ENCODE assay signal across 23 cellular contexts in genomic region chr10:88898727-88899126, GRCh38. TPM values are rescaled to one million over a fixed set of nuclear protein-coding genes. Genes with fewer than 3 reads are reported as not detected.
DNase-seq lines count a peak whose midpoint lies in the region; ATAC-seq lines count a peak whose summit lies in the region.
"Had no signal": no experiment of that assay in that cellular context is flagged by ENCODE, and none has a peak within 500 bp of the region (broad histone marks: within the 10 kb centered on the region; RNA-seq: fewer than 3 reads in every experiment).

No MANE protein-coding gene starts in this region.

- H3K27me3 Mint-ChIP-seq in activated T-cell treated with anti-CD3 and anti-CD28 coated beads, Interleukin-2, amount 50 U/mL, for 72 hours (ENCODE audit: low read depth) = no peaks in the 10 kb centered on the region
- no peaks in the 10 kb centered on the region for H3K27me3 Mint-ChIP-seq in IgD-negative memory B cell
- no peaks in the 10 kb centered on the region for H3K27me3 Mint-ChIP-seq in activated naive CD8-positive, alpha-beta T cell treated with anti-CD3 and anti-CD28 coated beads, Interleukin-2, amount 50 U/mL, for 24 hours
- no peaks in the 10 kb centered on the region for H3K27me3 Mint-ChIP-seq in stimulated activated naive B cell treated with anti-CD40 and anti-IgM and Interleukin-4, amounts not matched to agents 10 μg/mL and 1 μg/mL and 100 μg/mL, for 72 hours
- H3K27me3 Mint-ChIP-seq: naive thymus-derived CD8-positive, alpha-beta T cell had no signal

- H3K4me3 Mint-ChIP-seq in activated T-cell treated with anti-CD3 and anti-CD28 coated beads, Interleukin-2, amount 50 U/mL, for 72 hours = peak overlapping the region; percentile 12 to 31
- peak overlapping the region; percentile 15 to 84 (median 75) for H3K4me3 Mint-ChIP-seq in IgD-negative memory B cell
- no peak overlapping the region for H3K4me3 Mint-ChIP-seq in activated naive CD8-positive, alpha-beta T cell treated with anti-CD3 and anti-CD28 coated beads, Interleukin-2, amount 50 U/mL, for 24 hours
- peak overlapping the region in 1 of 2 donors; percentile 51 for H3K4me3 Mint-ChIP-seq in stimulated activated naive B cell treated with anti-CD40 and anti-IgM and Interleukin-4, amounts not matched to agents 10 μg/mL and 1 μg/mL and 100 μg/mL, for 72 hours
- H3K4me3 Mint-ChIP-seq: naive thymus-derived CD8-positive, alpha-beta T cell had no signal

- no peak for DNase-seq in activated T-cell treated with anti-CD3 and anti-CD28 coated beads, Interleukin-2, amount 50 U/mL, for 72 hours
- DNase-seq in activated T-cell treated with anti-CD3 and anti-CD28 coated beads, Interleukin-2, amount 50 U/mL, for 48 hours = no peak
- DNase-seq in activated naive CD8-positive, alpha-beta T cell treated with anti-CD3 and anti-CD28 coated beads, Interleukin-2, amount 50 U/mL, for 24 hours = no peak
- DNase-seq in stimulated activated naive B cell treated with anti-CD40 and anti-IgM and Interleukin-4, amounts not matched to agents 10 μg/mL and 1 μg/mL and 100 μg/mL, for 72 hours = no peak
- no peak for DNase-seq in NCI-H2171 (lab: John Stamatoyannopoulos, UW)
- DNase-seq in stimulated activated CD4-positive, alpha-beta T cell treated with anti-CD3 and anti-CD28 coated beads, Interleukin-12 subunit alpha, Interleukin-12 subunit beta, amount 100 ng/mL, for 4 hours = no peak
- no peak for DNase-seq in G401 (ENCODE audit: low spot score)
- DNase-seq: activated CD8-positive, alpha-beta memory T cell treated with anti-CD3 and anti-CD28 coated beads for 24 hours; gastrocnemius medialis; Kasumi-1; kidney glomerular epithelial cell; mesendoderm; naive thymus-derived CD8-positive, alpha-beta T cell; NCI-H1105; NCI-H2081; NCI-H524; pancreas; Right ventricle myocardium superior; stomach; T-helper 1 cell had no signal

- ATAC-seq in activated T-cell treated with anti-CD3 and anti-CD28 coated beads, Interleukin-2, amount 50 U/mL, for 72 hours (replicated peaks in 1 of 2) = no peak
- ATAC-seq in activated naive CD8-positive, alpha-beta T cell treated with anti-CD3 and anti-CD28 coated beads, Interleukin-2, amount 50 U/mL, for 24 hours = no peak
- ATAC-seq in stimulated activated naive B cell treated with anti-CD40 and anti-IgM and Interleukin-4, amounts not matched to agents 10 μg/mL and 1 μg/mL and 100 μg/mL, for 72 hours (replicated peaks) = no peak
- ATAC-seq: gastrocnemius medialis; naive thymus-derived CD8-positive, alpha-beta T cell; pancreas; sciatic nerve had no signal

- in situ Hi-C loops in G401 (cut with HindIII; ENCODE audit: low sequenced_read_pairs) = no loop called here

- peaks cover 90% of the 10 kb centered on the region for H3K4me1 Mint-ChIP-seq in activated T-cell treated with anti-CD3 and anti-CD28 coated beads, Interleukin-2, amount 50 U/mL, for 72 hours (ENCODE audit: low read depth)
- peaks cover 47 to 56% (median 48%) of the 10 kb centered on the region in 3 donors for H3K4me1 Mint-ChIP-seq in IgD-negative memory B cell
- H3K4me1 Mint-ChIP-seq in activated naive CD8-positive, alpha-beta T cell treated with anti-CD3 and anti-CD28 coated beads, Interleukin-2, amount 50 U/mL, for 24 hours = peaks cover 91% of the 10 kb centered on the region
- peaks cover 29 to 65% of the 10 kb centered on the region in 2 donors for H3K4me1 Mint-ChIP-seq in stimulated activated naive B cell treated with anti-CD40 and anti-IgM and Interleukin-4, amounts not matched to agents 10 μg/mL and 1 μg/mL and 100 μg/mL, for 72 hours

- no peak overlapping the region for H3K27ac Mint-ChIP-seq in activated T-cell treated with anti-CD3 and anti-CD28 coated beads, Interleukin-2, amount 50 U/mL, for 72 hours
- peak overlapping the region; percentile 56 to 94 (median 84) for H3K27ac Mint-ChIP-seq in IgD-negative memory B cell
- peak overlapping the region; percentile 97 for H3K27ac Mint-ChIP-seq in activated naive CD8-positive, alpha-beta T cell treated with anti-CD3 and anti-CD28 coated beads, Interleukin-2, amount 50 U/mL, for 24 hours
- H3K27ac Mint-ChIP-seq in stimulated activated naive B cell treated with anti-CD40 and anti-IgM and Interleukin-4, amounts not matched to agents 10 μg/mL and 1 μg/mL and 100 μg/mL, for 72 hours = peak overlapping the region; percentile 37

- H3K36me3 Mint-ChIP-seq in activated T-cell treated with anti-CD3 and anti-CD28 coated beads, Interleukin-2, amount 50 U/mL, for 72 hours (ENCODE audit: insufficient read depth in 2 of 2) = peaks cover 2 to 14% of the 10 kb centered on the region in 2 donors
- H3K36me3 Mint-ChIP-seq in IgD-negative memory B cell = peaks cover 12% of the 10 kb centered on the region
- peaks cover 34% of the 10 kb centered on the region for H3K36me3 Mint-ChIP-seq in activated naive CD8-positive, alpha-beta T cell treated with anti-CD3 and anti-CD28 coated beads, Interleukin-2, amount 50 U/mL, for 24 hours (ENCODE audit: low read depth)
- H3K36me3 Mint-ChIP-seq in stimulated activated naive B cell treated with anti-CD40 and anti-IgM and Interleukin-4, amounts not matched to agents 10 μg/mL and 1 μg/mL and 100 μg/mL, for 72 hours = peaks cover 19 to 25% of the 10 kb centered on the region in 2 donors

- no peaks in the 10 kb centered on the region for H3K9me3 Mint-ChIP-seq in activated T-cell treated with anti-CD3 and anti-CD28 coated beads, Interleukin-2, amount 50 U/mL, for 72 hours
- no peaks in the 10 kb centered on the region for H3K9me3 Mint-ChIP-seq in IgD-negative memory B cell
- H3K9me3 Mint-ChIP-seq in activated naive CD8-positive, alpha-beta T cell treated with anti-CD3 and anti-CD28 coated beads, Interleukin-2, amount 50 U/mL, for 24 hours = no peaks in the 10 kb centered on the region
- H3K9me3 Mint-ChIP-seq in stimulated activated naive B cell treated with anti-CD40 and anti-IgM and Interleukin-4, amounts not matched to agents 10 μg/mL and 1 μg/mL and 100 μg/mL, for 72 hours = no peaks in the 10 kb centered on the region
- H3K9me3 Mint-ChIP-seq: naive thymus-derived CD8-positive, alpha-beta T cell had no signal

RNA-seq across cellular contexts. Expression of gene STAMBPL1, which starts 18.7 kb away (rescaled TPM):
- 10 to 100 TPM; 28.2 to 39.9 TPM for total RNA-seq in activated T-cell treated with anti-CD3 and anti-CD28 coated beads, Interleukin-2, amount 50 U/mL, for 72 hours
- 19.0 TPM for polyA plus RNA-seq in IgD-negative memory B cell
- not detected in 2 replicates for total RNA-seq in G401 (2014; rRNA removed; shearing (Covaris generic))

RNA-seq across cellular contexts. Expression of gene ANKRD22, which starts 47.1 kb away (rescaled TPM):
- total RNA-seq in activated T-cell treated with anti-CD3 and anti-CD28 coated beads, Interleukin-2, amount 50 U/mL, for 72 hours = under 1 TPM; 0.24 to 0.65 TPM
- polyA plus RNA-seq in IgD-negative memory B cell = not detected
- total RNA-seq in G401 (2014; rRNA removed; shearing (Covaris generic)) = not detected in 2 replicates
- total RNA-seq: dermis microvascular lymphatic vessel endothelial cell, gastrocnemius medialis, Right ventricle myocardium superior, sciatic nerve had no signal

RNA-seq across cellular contexts. Expression of gene ACTA2, which starts 53.8 kb away (rescaled TPM):
- total RNA-seq in activated T-cell treated with anti-CD3 and anti-CD28 coated beads, Interleukin-2, amount 50 U/mL, for 72 hours = 10 to 100 TPM; 60.7 to 76.9 TPM
- polyA plus RNA-seq in IgD-negative memory B cell = 9.4 TPM
- total RNA-seq in G401 (2014; rRNA removed; shearing (Covaris generic)) = 10.6 and 14.2 TPM in 2 replicates

Comparison
In these comparisons a context has a peak if more than half of its experiments do, and no peak if none do; other contexts are left out.
1. RNA of gene STAMBPL1, which starts 18.7 kb away (total RNA-seq): 28.2 to 39.9 TPM in activated T-cell treated with anti-CD3 and anti-CD28 coated beads, Interleukin-2, amount 50 U/mL, for 72 hours; not detected in G401; every median in the first group is over 10 times any median in the second.